In genomic region chr1:236397173-236397759, GRCh38 we compare ENCODE assay signal across 30 cellular contexts. TPM values are rescaled to one million over a fixed set of nuclear protein-coding genes. Genes with fewer than 3 reads are reported as not detected.
A peak's percentile ranks its signal among the peaks of the same experiment; 100 is the strongest.
DNase-seq lines count a peak whose midpoint lies in the region; ATAC-seq and TF ChIP-seq lines count a peak whose summit lies in the region.
"Had no signal": no experiment of that assay in that cellular context is flagged by ENCODE, and none has a peak within 500 bp of the region (broad histone marks: within the 10 kb centered on the region; RNA-seq: fewer than 3 reads in every experiment).

No MANE protein-coding gene starts in this region.

- in situ Hi-C loops in mammary epithelial cell (cut with MboI; ENCODE audit: low sequenced_read_pairs in 2 of 2) = no loop called here

- H3K27ac Mint-ChIP-seq in MCF 10A (ENCODE audit: low read depth, unreplicated experiment) (no peak overlapping the region), T-cell (peak overlapping the region in 1 of 2 donors; percentile 91), type B pancreatic cell (peak overlapping the region; percentile 5), Calu3 (ENCODE audit: unreplicated experiment) (no peak overlapping the region)
- H3K27ac Mint-ChIP-seq: activated naive CD4-positive, alpha-beta T cell treated with anti-CD3 and anti-CD28 coated beads for 36 hours; IgD-negative memory B cell; memory B cell had no signal

- H3K4me1 Mint-ChIP-seq in MCF 10A (ENCODE audit: insufficient read depth, unreplicated experiment) (peaks cover 11% of the 10 kb centered on the region), T-cell (peaks cover 16 to 38% (median 23%) of the 10 kb centered on the region in 3 donors), type B pancreatic cell (ENCODE audit: unreplicated experiment) (peaks cover 35% of the 10 kb centered on the region), Calu3 (ENCODE audit: low read depth, unreplicated experiment) (peaks cover 8% of the 10 kb centered on the region)

- no TSS peak for BruUV-seq in MCF 10A (replicated peaks; lab: Mats Ljungman, UMichigan)
- BruUV-seq in mammary epithelial cell (replicated peaks; lab: Mats Ljungman, UMichigan) = no TSS peak
- no TSS peak for BruUV-seq in Calu3 (replicated peaks; lab: Mats Ljungman, UMichigan)

- dilution Hi-C loops in mammary epithelial cell (cut with HindIII; ENCODE audit: low sequenced_read_pairs) = no loop called here

- POLR2A ChIA-PET in MCF 10A (lab: Yijun Ruan, JAX) = interaction anchor here (0.6 to 0.7 kb wide), 2 partner anchors 89 to 1199 kb away, joined by 3 read pairs; no protein-coding TSS in a partner anchor
- POLR2A ChIA-PET in T-cell (lab: Charles Lee) = no interaction called here

- TF ChIP-seq CTCF in MCF 10A (IDR thresholded peaks at IDR 0.05; ENCODE audit: unreplicated experiment) = no peak
- no peak for TF ChIP-seq CTCF in mammary epithelial cell (conservative IDR thresholded peaks at IDR 0.05 in 1 of 2, IDR thresholded peaks at IDR 0.05 in 1 of 2; ENCODE audit: extremely low read depth in 1 of 2, insufficient read depth in 1 of 2, low read depth in 1 of 2, low read length in 2 of 2)
- no peak for TF ChIP-seq CTCF in type B pancreatic cell (conservative IDR thresholded peaks at IDR 0.05)
- no peak for TF ChIP-seq CTCF in Calu3 (IDR thresholded peaks at IDR 0.05; ENCODE audit: unreplicated experiment)

- H4K20me1 ChIP-seq in mammary epithelial cell (ENCODE audit: insufficient read depth, low read length) = no peaks in the 10 kb centered on the region

- H3K9ac ChIP-seq in mammary epithelial cell (ENCODE audit: insufficient read depth, low read length) (no peak overlapping the region), endocrine pancreas (ENCODE audit: control insufficient read depth, insufficient read depth, low read length) (no peak overlapping the region)

- H3K4me3 ChIP-seq in mammary epithelial cell (replicated peaks in 1 of 3; ENCODE audit: insufficient read depth in 1 of 3, low read depth in 2 of 3, low read length in 3 of 3) = no peak overlapping the region
- H3K4me3 ChIP-seq in endocrine pancreas (ENCODE audit: control insufficient read depth, insufficient read depth, low read length) = peak overlapping the region; percentile 93
- H3K4me3 ChIP-seq: heart right ventricle, transverse colon had no signal

- H3K4me3 Mint-ChIP-seq in MCF 10A (ENCODE audit: unreplicated experiment) = no peak overlapping the region
- peak overlapping the region in 2 of 3 donors; percentile 90 to 96 for H3K4me3 Mint-ChIP-seq in T-cell
- peak overlapping the region; percentile 98 for H3K4me3 Mint-ChIP-seq in type B pancreatic cell
- H3K4me3 Mint-ChIP-seq in Calu3 (ENCODE audit: low read depth, unreplicated experiment) = no peak overlapping the region
- H3K4me3 Mint-ChIP-seq: IgD-negative memory B cell, memory B cell had no signal

- H3K4me1 ChIP-seq in mammary epithelial cell (ENCODE audit: insufficient read depth, low read length) (peaks cover 12% of the 10 kb centered on the region), endocrine pancreas (ENCODE audit: control insufficient read depth, insufficient read depth, low read length) (peaks cover 10% of the 10 kb centered on the region)
- H3K4me1 ChIP-seq: breast epithelium, foreskin keratinocyte had no signal

- no peaks in the 10 kb centered on the region for H3K27me3 ChIP-seq in mammary epithelial cell (ENCODE audit: insufficient read depth, low read length)
- no peaks in the 10 kb centered on the region for H3K27me3 ChIP-seq in endocrine pancreas (ENCODE audit: control insufficient read depth, insufficient read depth, low read length)
- H3K27me3 ChIP-seq: foreskin keratinocyte had no signal

- H3K79me2 ChIP-seq in mammary epithelial cell (ENCODE audit: insufficient read depth, low read length) = peaks cover 35% of the 10 kb centered on the region

- no peak overlapping the region for H3K4me2 ChIP-seq in mammary epithelial cell (ENCODE audit: insufficient read depth, low read depth, low read length)

- H3K9me3 ChIP-seq in mammary epithelial cell (replicated peaks; ENCODE audit: insufficient read depth, low read length) (no peaks in the 10 kb centered on the region), endocrine pancreas (ENCODE audit: control insufficient read depth, low read length) (no peaks in the 10 kb centered on the region)
- H3K9me3 ChIP-seq: breast epithelium, heart right ventricle, transverse colon had no signal

- intact Hi-C loops in MCF 10A (cut with micrococcal nuclease) (no loop called here), mammary epithelial cell (cut with micrococcal nuclease) (loop anchor here (5.0 kb wide), 3 partner anchors 70 to 290 kb away; partner anchors contain the start of gene GPR137B), Calu3 (cut with micrococcal nuclease; ENCODE audit: unreplicated experiment) (no loop called here)

- no peaks in the 10 kb centered on the region for H3K9me3 Mint-ChIP-seq in MCF 10A (ENCODE audit: unreplicated experiment)
- H3K9me3 Mint-ChIP-seq in T-cell = no peaks in the 10 kb centered on the region
- H3K9me3 Mint-ChIP-seq in type B pancreatic cell = no peaks in the 10 kb centered on the region
- H3K9me3 Mint-ChIP-seq in Calu3 (ENCODE audit: low read depth, unreplicated experiment) = no peaks in the 10 kb centered on the region
- H3K9me3 Mint-ChIP-seq: activated naive CD4-positive, alpha-beta T cell treated with anti-CD3 and anti-CD28 coated beads for 36 hours; IgD-negative memory B cell; memory B cell had no signal

- H2AFZ ChIP-seq in mammary epithelial cell (ENCODE audit: low read depth, low read length) = no peak overlapping the region

- no peak overlapping the region for H3K27ac ChIP-seq in mammary epithelial cell (ENCODE audit: insufficient read depth, low read depth, low read length)
- H3K27ac ChIP-seq: breast epithelium, foreskin keratinocyte, heart right ventricle, transverse colon had no signal

- H3K27me3 Mint-ChIP-seq in MCF 10A (ENCODE audit: insufficient read depth, unreplicated experiment) (no peaks in the 10 kb centered on the region), T-cell (peaks cover 32 to 34% of the 10 kb centered on the region in 2 donors), type B pancreatic cell (peaks cover 12% of the 10 kb centered on the region), Calu3 (ENCODE audit: unreplicated experiment) (peaks cover 86% of the 10 kb centered on the region)

- ATAC-seq in T-cell (replicated peaks in 1 of 4) (no peak), GM21528 (IDR thresholded peaks at IDR 0.05; ENCODE audit: low FRiP score, unreplicated experiment) (no peak)
- ATAC-seq: esophagus mucosa, foreskin keratinocyte, HCT116, heart right ventricle, left cardiac atrium had no signal

- H3K36me3 ChIP-seq in mammary epithelial cell (ENCODE audit: insufficient read depth, low read length) (no peaks in the 10 kb centered on the region), endocrine pancreas (ENCODE audit: control insufficient read depth, insufficient read depth, low read length) (no peaks in the 10 kb centered on the region)
- H3K36me3 ChIP-seq: breast epithelium, heart right ventricle, transverse colon had no signal

- CTCF ChIA-PET in MCF 10A (lab: Yijun Ruan, JAX) = interaction anchor here (0.6 to 1.0 kb wide), 4 partner anchors 8 to 605 kb away, joined by 3 to 4 read pairs (median 3); no protein-coding TSS in a partner anchor
- CTCF ChIA-PET in mammary epithelial cell (lab: Charles Lee; ENCODE audit: low non-redundant PET) = no interaction called here
- CTCF ChIA-PET in T-cell (lab: Charles Lee) = no interaction called here
- CTCF ChIA-PET in Calu3 (lab: Charles Lee) = no interaction called here

- DNase-seq in MCF 10A (ENCODE audit: unreplicated experiment) (peak; percentile 37), mammary epithelial cell (no peak), T-cell (no peak), type B pancreatic cell (ENCODE audit: extremely low spot score, unreplicated experiment) (no peak), Calu3 (no peak), kidney glomerular epithelial cell (lab: John Stamatoyannopoulos, UW) (no peak)
- DNase-seq: activated naive CD4-positive, alpha-beta T cell treated with anti-CD3 and anti-CD28 coated beads for 36 hours; amygdala; DND-41; effector memory CD4-positive, alpha-beta T cell; heart right ventricle; left cardiac atrium; NCI-H1092; NCI-H187; NCI-H2171; NCI-H510A; Right ventricle myocardium superior; T-helper 9 cell; transverse colon had no signal

- 94% methylated on average over 4 of the region's 4 CpGs for WGBS in mammary epithelial cell (ENCODE audit: low coverage, missing lambda C conversion rate)

- H3K36me3 Mint-ChIP-seq in MCF 10A (ENCODE audit: insufficient read depth, unreplicated experiment) (no peaks in the 10 kb centered on the region), T-cell (no peaks in the 10 kb centered on the region), type B pancreatic cell (peaks cover 7% of the 10 kb centered on the region), Calu3 (ENCODE audit: insufficient read depth, unreplicated experiment) (peaks cover 9% of the 10 kb centered on the region)
- H3K36me3 Mint-ChIP-seq: IgD-negative memory B cell had no signal

RNA-seq across cellular contexts. Expression of gene EDARADD, which starts 3.2 kb away (rescaled TPM):
- total RNA-seq in MCF 10A (2022) = 0.65 and 1.1 TPM in 2 replicates
- total RNA-seq in mammary epithelial cell = 10 to 100 TPM; 17.8 to 20.2 TPM
- polyA plus RNA-seq in mammary epithelial cell = 8.4 TPM
- polyA minus RNA-seq in mammary epithelial cell = 11.3 TPM
- 1 to 10 TPM; 1.3 to 5.7 (median 4.2) TPM for total RNA-seq in T-cell
- 14.8 and 39.9 TPM in 2 replicates for total RNA-seq in type B pancreatic cell (ENCODE audit: low replicate concordance)
- 0.19 TPM in 1 of 2 replicates, not detected in the other for total RNA-seq in Calu3 (2022)
- total RNA-seq: myocyte, pulmonary artery endothelial cell had no signal
- polyA plus RNA-seq: BJ, IgD-negative memory B cell had no signal

Comparison
In these comparisons a context has a peak if more than half of its experiments do, and no peak if none do; other contexts are left out.
1. H3K4me3 Mint-ChIP-seq: peak in T-cell (2 of 3) and type B pancreatic cell (single experiment); none in MCF 10A (single experiment) and Calu3 (single experiment).